Comparison of ENCODE assay signal across 15 cellular contexts in the genomic region with DNA sequence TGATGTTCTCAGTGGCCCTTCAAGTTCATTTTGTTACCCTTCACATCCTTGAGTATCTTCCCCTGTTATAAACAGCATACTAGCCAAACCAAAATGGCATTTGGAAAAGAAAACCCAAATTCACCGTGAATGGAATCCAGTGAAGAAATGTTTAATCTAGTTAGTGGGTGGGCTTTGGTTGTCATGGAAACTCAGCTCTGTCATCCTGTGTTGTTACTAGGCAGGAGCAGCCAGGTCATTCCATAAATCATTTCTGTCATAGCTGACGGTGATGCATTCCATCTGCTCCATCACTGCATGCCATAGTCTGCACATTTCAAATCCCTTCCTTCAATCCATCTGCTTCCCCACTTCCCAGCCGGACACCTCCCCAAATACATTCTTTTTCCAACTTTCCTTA.
A peak's percentile ranks its signal among the peaks of the same experiment; 100 is the strongest.
DNase-seq lines count a peak whose midpoint lies in the region; FAIRE-seq and TF ChIP-seq lines count a peak whose summit lies in the region.
"Had no signal": no experiment of that assay in that cellular context is flagged by ENCODE, and none has a peak within 500 bp of the region (broad histone marks: within the 10 kb centered on the region; RNA-seq: fewer than 3 reads in every experiment).

No MANE protein-coding gene starts in this region.

- no peak for TF ChIP-seq EP300 in esophagus muscularis mucosa (IDR thresholded peaks at IDR 0.05)

- no peaks in the 10 kb centered on the region for H3K9me3 ChIP-seq in A673 (ENCODE audit: low read depth, low read length, poor library complexity, severe bottlenecking)
- H3K9me3 ChIP-seq in vagina = no peaks in the 10 kb centered on the region
- no peaks in the 10 kb centered on the region for H3K9me3 ChIP-seq in esophagus muscularis mucosa
- H3K9me3 ChIP-seq: BLaER1, transverse colon had no signal

- peak; percentile 86 for DNase-seq in A673 (ENCODE audit: low spot score)
- peak; percentile 48 for DNase-seq in HS-27A (ENCODE audit: low read depth)
- peak; percentile 14 for DNase-seq in SHP77 treated with DMSO at 0.1 percent for 48 hours (lab: John Stamatoyannopoulos, UW)
- DNase-seq in glomerular visceral epithelial cell (ENCODE audit: extremely low spot score) = peak; percentile 79
- no peak for DNase-seq in vagina (ENCODE audit: extremely low spot score in 2 of 2)
- DNase-seq in esophagus muscularis mucosa (ENCODE audit: extremely low spot score) = no peak
- no peak for DNase-seq in H54 (ENCODE audit: insufficient read length, low spot score)
- no peak for DNase-seq in NCI-H2196 treated with DMSO at 0.1 percent for 48 hours (lab: John Stamatoyannopoulos, UW; ENCODE audit: unreplicated experiment)
- DNase-seq: activated T-cell treated with anti-CD3 and anti-CD28 coated beads, Interleukin-2, amount 50 U/mL, for 24 hours; effector CD8-positive, alpha-beta T cell; Kasumi-1; midbrain; stimulated activated CD4-positive, alpha-beta T cell treated with anti-CD3 and anti-CD28 coated beads, Interleukin-2, amount 100 ng/mL, for 24 hours; transverse colon had no signal

- intact Hi-C loops in A673 (cut with micrococcal nuclease; ENCODE audit: unreplicated experiment) (no loop called here), vagina (cut with DNase I) (no loop called here), esophagus muscularis mucosa (cut with DNase I) (no loop called here)

- H3K4me1 ChIP-seq in A673 (ENCODE audit: insufficient read depth, low read length, poor library complexity, severe bottlenecking) (peaks cover 66% of the 10 kb centered on the region), vagina (no peaks in the 10 kb centered on the region), esophagus muscularis mucosa (peaks cover 0 to 11% (median 8%) of the 10 kb centered on the region in 4 donors)
- H3K4me1 ChIP-seq: BLaER1 had no signal

- FAIRE-seq in H54 (lab: Jason Lieb, UNC) = no peak

- no peaks in the 10 kb centered on the region for H3K27me3 ChIP-seq in A673 (replicated peaks; ENCODE audit: insufficient read depth, low read depth, low read length, poor library complexity)
- H3K27me3 ChIP-seq in vagina = no peaks in the 10 kb centered on the region
- H3K27me3 ChIP-seq in esophagus muscularis mucosa = no peaks in the 10 kb centered on the region
- H3K27me3 ChIP-seq: BLaER1, transverse colon had no signal

- no peak for TF ChIP-seq POLR2A in vagina (IDR thresholded peaks at IDR 0.05)
- TF ChIP-seq POLR2A in esophagus muscularis mucosa (IDR thresholded peaks at IDR 0.05; ENCODE audit: low read depth) = no peak
- TF ChIP-seq POLR2A in H54 (IDR thresholded peaks at IDR 0.05; ENCODE audit: low read depth, low read length) = no peak

- WGBS in esophagus muscularis mucosa = 41% methylated on average over 3 of the region's 3 CpGs

- no TSS peak for BruUV-seq in A673 (replicated peaks; lab: Mats Ljungman, UMichigan)

- H3K36me3 ChIP-seq in A673 (ENCODE audit: insufficient read depth, low read length, poor library complexity, severe bottlenecking) (peaks cover 54% of the 10 kb centered on the region), vagina (peaks cover 0 to 19% of the 10 kb centered on the region in 2 donors), esophagus muscularis mucosa (peaks cover 13 to 43% (median 27%) of the 10 kb centered on the region in 4 donors)

- POLR2A ChIA-PET in A673 (lab: Charles Lee; ENCODE audit: low non-redundant PET) = no interaction called here

- H3K27ac ChIP-seq in A673 (ENCODE audit: low read depth, low read length, poor library complexity, severe bottlenecking) (peak overlapping the region; percentile 55), vagina (no peak overlapping the region), esophagus muscularis mucosa (replicated peaks in 1 of 4) (no peak overlapping the region)
- H3K27ac ChIP-seq: BLaER1, transverse colon had no signal

- CTCF ChIA-PET in A673 (lab: Charles Lee) = no interaction called here

- H3K4me3 ChIP-seq in A673 (ENCODE audit: low read depth, low read length, poor library complexity, severe bottlenecking) (peak overlapping the region; percentile 11), vagina (no peak overlapping the region), esophagus muscularis mucosa (no peak overlapping the region)
- H3K4me3 ChIP-seq: BLaER1, transverse colon had no signal

- TF ChIP-seq CTCF in A673 (conservative IDR thresholded peaks at IDR 0.05; ENCODE audit: low read depth, low read length) = no peak
- TF ChIP-seq CTCF in vagina (IDR thresholded peaks at IDR 0.05) = no peak
- no peak for TF ChIP-seq CTCF in esophagus muscularis mucosa (IDR thresholded peaks at IDR 0.05)

Comparison
In these comparisons a context has a peak if more than half of its experiments do, and no peak if none do; other contexts are left out.
1. DNase-seq: peak in A673 (single experiment), HS-27A (single experiment), SHP77 treated with DMSO at 0.1 percent for 48 hours (single experiment) and glomerular visceral epithelial cell (single experiment); none in vagina (0 of 2), esophagus muscularis mucosa (single experiment), H54 (single experiment) and NCI-H2196 treated with DMSO at 0.1 percent for 48 hours (single experiment).